Comparison of ENCODE assay signal across 8 cellular contexts in genomic region chr1:53327183-53327941, GRCh38. TPM values are rescaled to one million over a fixed set of nuclear protein-coding genes. Genes with fewer than 3 reads are reported as not detected.
DNase-seq lines count a peak whose midpoint lies in the region; ATAC-seq and TF ChIP-seq lines count a peak whose summit lies in the region.

No MANE protein-coding gene starts in this region.

- H3K36me3 ChIP-seq in suprapubic skin = no peaks in the 10 kb centered on the region

- no peaks in the 10 kb centered on the region for H3K27me3 ChIP-seq in suprapubic skin

- H3K27me3 Mint-ChIP-seq in activated CD8-positive, alpha-beta T cell treated with anti-CD3 and anti-CD28 coated beads, Interleukin-2, amount 10 ng/mL, durations not matched to agents 7 days and 5 days (ENCODE audit: low read depth) = no peaks in the 10 kb centered on the region
- H3K27me3 Mint-ChIP-seq in natural killer cell (ENCODE audit: low read depth in 2 of 2) = no peaks in the 10 kb centered on the region

- peaks cover 50% of the 10 kb centered on the region for H3K4me1 Mint-ChIP-seq in activated CD8-positive, alpha-beta T cell treated with anti-CD3 and anti-CD28 coated beads, Interleukin-2, amount 10 ng/mL, durations not matched to agents 7 days and 5 days (ENCODE audit: low read depth)
- peaks cover 30 to 49% of the 10 kb centered on the region in 2 donors for H3K4me1 Mint-ChIP-seq in natural killer cell

- no peak for TF ChIP-seq EP300 in suprapubic skin (IDR thresholded peaks at IDR 0.05)

- H3K4me1 ChIP-seq in suprapubic skin = peaks cover 25% of the 10 kb centered on the region

- 3% methylated on average over 19 of the region's 73 CpGs for WGBS in suprapubic skin

- H3K4me3 Mint-ChIP-seq in activated CD8-positive, alpha-beta T cell treated with anti-CD3 and anti-CD28 coated beads, Interleukin-2, amount 10 ng/mL, durations not matched to agents 7 days and 5 days = peak overlapping the region; percentile 97
- H3K4me3 Mint-ChIP-seq in natural killer cell = peak overlapping the region; percentile 99

- no peaks in the 10 kb centered on the region for H3K9me3 ChIP-seq in suprapubic skin

- no peak for TF ChIP-seq CTCF in GM12864 (IDR thresholded peaks at IDR 0.05; ENCODE audit: low read depth, low read length, missing control alignments)
- no peak for TF ChIP-seq CTCF in epithelial cell of esophagus (IDR thresholded peaks at IDR 0.05; ENCODE audit: insufficient read depth, low read depth, low read length, missing control alignments)
- TF ChIP-seq CTCF in natural killer cell (IDR thresholded peaks at IDR 0.05) = no peak
- no peak for TF ChIP-seq CTCF in suprapubic skin (IDR thresholded peaks at IDR 0.05)

- H3K4me3 ChIP-seq in GM12864 (ENCODE audit: low read depth, low read length) (peak overlapping the region; percentile 84), epithelial cell of esophagus (ENCODE audit: low read length) (peak overlapping the region; percentile 61), suprapubic skin (peak overlapping the region; percentile 88)

- no peaks in the 10 kb centered on the region for H3K9me3 Mint-ChIP-seq in activated CD8-positive, alpha-beta T cell treated with anti-CD3 and anti-CD28 coated beads, Interleukin-2, amount 10 ng/mL, durations not matched to agents 7 days and 5 days (ENCODE audit: insufficient read depth)
- H3K9me3 Mint-ChIP-seq in natural killer cell = no peaks in the 10 kb centered on the region

- no peak overlapping the region for H3K27ac ChIP-seq in suprapubic skin

- H3K36me3 Mint-ChIP-seq in activated CD8-positive, alpha-beta T cell treated with anti-CD3 and anti-CD28 coated beads, Interleukin-2, amount 10 ng/mL, durations not matched to agents 7 days and 5 days (ENCODE audit: low read depth) = peaks cover 41% of the 10 kb centered on the region
- no peaks in the 10 kb centered on the region for H3K36me3 Mint-ChIP-seq in natural killer cell

- DNase-seq in GM12864 (ENCODE audit: low read depth) (no peak), NCI-H526 (lab: John Stamatoyannopoulos, UW) (peak; percentile 11 to 72), epithelial cell of esophagus (ENCODE audit: low read depth) (peak; percentile 33), natural killer cell (peak; percentile 44), suprapubic skin (ENCODE audit: low spot score in 2 of 2) (peak in 1 of 2 donors; percentile 72), kidney glomerular epithelial cell (lab: John Stamatoyannopoulos, UW) (no peak)
- peak; percentile 73 for DNase-seq in activated CD8-positive, alpha-beta T cell treated with anti-CD3 and anti-CD28 coated beads, Interleukin-2, amount 10 ng/mL, durations not matched to agents 7 days and 5 days

- peak overlapping the region; percentile 98 for H3K27ac Mint-ChIP-seq in activated CD8-positive, alpha-beta T cell treated with anti-CD3 and anti-CD28 coated beads, Interleukin-2, amount 10 ng/mL, durations not matched to agents 7 days and 5 days
- H3K27ac Mint-ChIP-seq in natural killer cell = peak overlapping the region; percentile 80 to 88

- TF ChIP-seq POLR2A in suprapubic skin (IDR thresholded peaks at IDR 0.05) = no peak

- POLR2A ChIA-PET in activated CD8-positive, alpha-beta T cell treated with anti-CD3 and anti-CD28 coated beads, Interleukin-2, amount 10 ng/mL, durations not matched to agents 7 days and 5 days (lab: Charles Lee) = interaction anchor here (0.6 to 4.5 kb wide), 13 partner anchors 13 to 617 kb away, joined by 3 to 24 read pairs (median 3); no protein-coding TSS in a partner anchor

- CTCF ChIA-PET in activated CD8-positive, alpha-beta T cell treated with anti-CD3 and anti-CD28 coated beads, Interleukin-2, amount 10 ng/mL, durations not matched to agents 7 days and 5 days (lab: Charles Lee) = interaction anchor here (1.2 to 4.7 kb wide), 4 partner anchors 41 to 86 kb away, joined by 5 to 23 read pairs (median 10); no protein-coding TSS in a partner anchor

- intact Hi-C loops in natural killer cell (cut with micrococcal nuclease) = no loop called here

- ATAC-seq in HG02610 (IDR thresholded peaks at IDR 0.05; ENCODE audit: unreplicated experiment) (peak; percentile 2), natural killer cell (peak; percentile 8 to 22 (median 19))
- peak; percentile 12 for ATAC-seq in activated CD8-positive, alpha-beta T cell treated with anti-CD3 and anti-CD28 coated beads, Interleukin-2, amount 10 ng/mL, durations not matched to agents 7 days and 5 days

RNA-seq across cellular contexts. Expression of gene LRP8, which starts 0.5 kb away (rescaled TPM):
- 10 to 100 TPM; 62.7 to 71.8 TPM for total RNA-seq in activated CD8-positive, alpha-beta T cell treated with anti-CD3 and anti-CD28 coated beads, Interleukin-2, amount 10 ng/mL, durations not matched to agents 7 days and 5 days
- total RNA-seq in natural killer cell = 10 to 100 TPM; 23.2 to 27.3 (median 24.9) TPM
- 10 to 100 TPM in 1 of 4 donors, 1 to 10 TPM in 3; 2.8 to 11.8 (median 4.1) TPM for total RNA-seq in suprapubic skin

Comparison
In these comparisons a context has a peak if more than half of its experiments do, and no peak if none do; other contexts are left out.
1. DNase-seq: peak in NCI-H526 (2 of 2), activated CD8-positive, alpha-beta T cell treated with anti-CD3 and anti-CD28 coated beads, Interleukin-2, amount 10 ng/mL, durations not matched to agents 7 days and 5 days (single experiment), epithelial cell of esophagus (single experiment) and natural killer cell (single experiment); none in GM12864 (single experiment) and kidney glomerular epithelial cell (single experiment).
2. Peak in every context shown above with its lines, with median percentiles within 50 percentile points of each other: H3K4me3 ChIP-seq and ATAC-seq.